8 cellular contexts compared by ENCODE assay signal in genomic region chr10:12068467-12069269, GRCh38. TPM values are rescaled to one million over a fixed set of nuclear protein-coding genes. Genes with fewer than 3 reads are reported as not detected.
A peak's percentile ranks its signal among the peaks of the same experiment; 100 is the strongest.
DNase-seq lines count a peak whose midpoint lies in the region; ATAC-seq and TF ChIP-seq lines count a peak whose summit lies in the region.

Gene DHTKD1, plus strand, starts transcription at chr10:12068954. Its CDS starts 80 bp downstream, at chr10:12069034.

- H3K27ac ChIP-seq in RWPE1 = peak within 1 kb of the TSS; percentile 78

- no peak for TF ChIP-seq CTCF in LNCaP clone FGC (IDR thresholded peaks at IDR 0.05; ENCODE audit: control insufficient read depth, extremely low read depth, insufficient read depth)
- no peak for TF ChIP-seq CTCF in RWPE1 (conservative IDR thresholded peaks at IDR 0.05; ENCODE audit: low read depth)
- peak; percentile 32 for TF ChIP-seq CTCF in fibroblast of mammary gland (conservative IDR thresholded peaks at IDR 0.05; ENCODE audit: control insufficient read depth, insufficient read depth, low read depth, low read length)
- TF ChIP-seq CTCF in natural killer cell (IDR thresholded peaks at IDR 0.05) = no peak

- intact Hi-C loops in activated T-helper 2 cell treated with anti-CD3 and anti-CD28 coated beads, Interferon-gamma antibody, Interleukin-2, Interleukin-4, amounts not matched to agents 10 μg/mL and 5 μg/mL and 100 μg/mL, durations not matched to agents 14 hours and 24 hours and 36 hours (cut with micrococcal nuclease) = loop anchor here (1.0 to 2.0 kb wide), 3 partner anchors 25 to 62 kb away; no protein-coding TSS in a partner anchor
- intact Hi-C loops in natural killer cell (cut with micrococcal nuclease) = loop anchor here (1.0 kb wide), 2 partner anchors 25 to 61 kb away; partner anchors contain the start of gene SEC61A2

- DNase-seq in ELF-1 (ENCODE audit: low read depth, low spot score) (peak; percentile 100), GOT3 (lab: John Stamatoyannopoulos, UW) (peak; percentile 92), LNCaP clone FGC (ENCODE audit: low read depth) (peak; percentile 94), RWPE1 (ENCODE audit: low spot score) (peak; percentile 99), fibroblast of mammary gland (ENCODE audit: low read depth) (peak; percentile 94), natural killer cell (peak; percentile 99)
- DNase-seq in activated T-helper 2 cell treated with anti-CD3 and anti-CD28 coated beads, Interferon-gamma antibody, Interleukin-2, Interleukin-4, amounts not matched to agents 10 μg/mL and 5 μg/mL and 100 μg/mL, durations not matched to agents 14 hours and 24 hours and 36 hours (ENCODE audit: low spot score) = peak; percentile 99
- DNase-seq in stimulated activated naive CD4-positive, alpha-beta T cell treated with Interleukin-2 at 50 U/mL for 16 hours (lab: John Stamatoyannopoulos, UW) = peak; percentile 98

- H3K4me3 ChIP-seq in LNCaP clone FGC (ENCODE audit: low read depth, low read length) = peak within 1 kb of the TSS; percentile 89
- peak within 1 kb of the TSS; percentile 85 for H3K4me3 ChIP-seq in fibroblast of mammary gland (ENCODE audit: control insufficient read depth, low read depth, low read length)

- H3K4me1 Mint-ChIP-seq in activated T-helper 2 cell treated with anti-CD3 and anti-CD28 coated beads, Interferon-gamma antibody, Interleukin-2, Interleukin-4, amounts not matched to agents 10 μg/mL and 5 μg/mL and 100 μg/mL, durations not matched to agents 14 hours and 24 hours and 36 hours (ENCODE audit: low read depth) = peaks cover 16% of the 10 kb centered on the region
- peaks cover 12 to 16% of the 10 kb centered on the region in 2 donors for H3K4me1 Mint-ChIP-seq in natural killer cell

- H3K4me3 Mint-ChIP-seq in activated T-helper 2 cell treated with anti-CD3 and anti-CD28 coated beads, Interferon-gamma antibody, Interleukin-2, Interleukin-4, amounts not matched to agents 10 μg/mL and 5 μg/mL and 100 μg/mL, durations not matched to agents 14 hours and 24 hours and 36 hours (ENCODE audit: low read depth) = peak within 1 kb of the TSS; percentile 77
- H3K4me3 Mint-ChIP-seq in natural killer cell = peak within 1 kb of the TSS; percentile 90

- ATAC-seq in natural killer cell = peak; percentile 97 to 100 (median 97)

- CTCF ChIA-PET in RWPE1 (lab: Yijun Ruan, JAX) = no interaction called here

- peaks cover 3% of the 10 kb centered on the region for H3K36me3 Mint-ChIP-seq in activated T-helper 2 cell treated with anti-CD3 and anti-CD28 coated beads, Interferon-gamma antibody, Interleukin-2, Interleukin-4, amounts not matched to agents 10 μg/mL and 5 μg/mL and 100 μg/mL, durations not matched to agents 14 hours and 24 hours and 36 hours (ENCODE audit: low read depth)
- H3K36me3 Mint-ChIP-seq in natural killer cell = no peaks in the 10 kb centered on the region

- H3K27me3 Mint-ChIP-seq in activated T-helper 2 cell treated with anti-CD3 and anti-CD28 coated beads, Interferon-gamma antibody, Interleukin-2, Interleukin-4, amounts not matched to agents 10 μg/mL and 5 μg/mL and 100 μg/mL, durations not matched to agents 14 hours and 24 hours and 36 hours (ENCODE audit: low read depth) = peaks cover 2% of the 10 kb centered on the region
- H3K27me3 Mint-ChIP-seq in natural killer cell (ENCODE audit: low read depth in 2 of 2) = no peaks in the 10 kb centered on the region

- H3K27ac Mint-ChIP-seq in activated T-helper 2 cell treated with anti-CD3 and anti-CD28 coated beads, Interferon-gamma antibody, Interleukin-2, Interleukin-4, amounts not matched to agents 10 μg/mL and 5 μg/mL and 100 μg/mL, durations not matched to agents 14 hours and 24 hours and 36 hours = peak within 1 kb of the TSS; percentile 86
- peak within 1 kb of the TSS; percentile 81 to 85 for H3K27ac Mint-ChIP-seq in natural killer cell

- H3K9me3 Mint-ChIP-seq in activated T-helper 2 cell treated with anti-CD3 and anti-CD28 coated beads, Interferon-gamma antibody, Interleukin-2, Interleukin-4, amounts not matched to agents 10 μg/mL and 5 μg/mL and 100 μg/mL, durations not matched to agents 14 hours and 24 hours and 36 hours = no peaks in the 10 kb centered on the region
- no peaks in the 10 kb centered on the region for H3K9me3 Mint-ChIP-seq in natural killer cell

- POLR2A ChIA-PET in RWPE1 (lab: Yijun Ruan, JAX; ENCODE audit: low non-redundant PET) = interaction anchor here (0.6 kb wide), 2 partner anchors 17 to 26 kb away, joined by 3 to 5 read pairs; no protein-coding TSS in a partner anchor

RNA-seq across cellular contexts. Expression of gene DHTKD1, which starts in this region (rescaled TPM):
- 20.6 and 21.1 TPM in 2 replicates for total RNA-seq in activated T-helper 2 cell treated with anti-CD3 and anti-CD28 coated beads, Interferon-gamma antibody, Interleukin-2, Interleukin-4, amounts not matched to agents 10 μg/mL and 5 μg/mL and 100 μg/mL, durations not matched to agents 14 hours and 24 hours and 36 hours
- total RNA-seq in natural killer cell = 10 to 100 TPM; 14.4 to 17.3 (median 14.8) TPM

Comparison
In these comparisons a context has a peak if more than half of its experiments do, and no peak if none do; other contexts are left out.
1. Peak in every context shown above with its lines: DNase-seq, ATAC-seq, H3K4me3 ChIP-seq and H3K27ac ChIP-seq.